ENCODE assay signal across 15 cellular contexts in the genomic region with DNA sequence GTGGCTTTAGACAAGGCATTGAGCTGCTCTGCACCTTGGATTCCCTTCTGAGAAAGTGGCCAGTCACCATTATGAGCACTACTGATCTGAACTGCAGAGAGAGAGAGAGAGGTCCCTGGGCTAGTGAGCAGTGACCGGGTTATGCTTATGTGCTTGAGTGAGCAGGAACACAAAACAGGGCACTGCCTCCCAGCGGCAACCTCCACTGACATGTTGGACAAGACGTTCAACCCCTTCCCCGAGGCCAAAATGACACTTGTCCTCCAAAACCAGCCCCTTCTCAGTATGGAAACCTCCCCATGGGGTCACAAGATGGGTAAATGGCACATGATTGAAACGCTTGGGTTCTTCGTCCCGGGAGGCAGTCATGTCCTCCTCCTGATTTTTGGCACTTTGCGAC.
DNase-seq lines count a peak whose midpoint lies in the region; TF ChIP-seq lines count a peak whose summit lies in the region.
"Had no signal": no experiment of that assay in that cellular context is flagged by ENCODE, and none has a peak within 500 bp of the region (broad histone marks: within the 10 kb centered on the region; RNA-seq: fewer than 3 reads in every experiment).

No MANE protein-coding gene starts in this region.

- TF ChIP-seq CTCF in 22Rv1 (IDR thresholded peaks at IDR 0.05) (peak; percentile 22), coronary artery (IDR thresholded peaks at IDR 0.05) (no peak), neural crest cell (conservative IDR thresholded peaks at IDR 0.05) (no peak), MCF 10A (IDR thresholded peaks at IDR 0.05; ENCODE audit: unreplicated experiment) (no peak)

- H3K27me3 ChIP-seq in effector memory CD4-positive, alpha-beta T cell (replicated peaks; ENCODE audit: control insufficient read depth, insufficient read depth, low read length, poor library complexity, severe bottlenecking), result peaks cover 4% of the 10 kb centered on the region

- H3K4me3 ChIP-seq in coronary artery, result no peak overlapping the region
- no peak overlapping the region for H3K4me3 ChIP-seq in effector memory CD4-positive, alpha-beta T cell (ENCODE audit: insufficient read depth, low read depth, low read length, poor library complexity, severe bottlenecking)
- H3K4me3 ChIP-seq: HAP-1 had no signal

- intact Hi-C loops in MCF 10A (cut with micrococcal nuclease), result no loop called here

- H3K27ac Mint-ChIP-seq in neural crest cell (ENCODE audit: unreplicated experiment) (peak overlapping the region; percentile 82), MCF 10A (ENCODE audit: low read depth, unreplicated experiment) (no peak overlapping the region)
- H3K27ac Mint-ChIP-seq: CD8-positive, alpha-beta T cell had no signal

- no peaks in the 10 kb centered on the region for H3K9me3 ChIP-seq in effector memory CD4-positive, alpha-beta T cell (ENCODE audit: control insufficient read depth, low read length)
- H3K9me3 ChIP-seq: HAP-1 had no signal

- H3K27ac ChIP-seq in 22Rv1 (peak overlapping the region; percentile 57), coronary artery (no peak overlapping the region)
- no peak overlapping the region for H3K27ac ChIP-seq in effector memory CD4-positive, alpha-beta T cell (ENCODE audit: insufficient read depth, low read length, poor library complexity, severe bottlenecking)

- DNase-seq in Caki2 (ENCODE audit: low read depth) (peak; percentile 34), coronary artery (ENCODE audit: low spot score) (peak; percentile 66), neural crest cell (ENCODE audit: low read depth, low spot score) (no peak), MCF 10A (ENCODE audit: unreplicated experiment) (no peak), HK-2 (ENCODE audit: unreplicated experiment) (no peak)
- DNase-seq in effector memory CD4-positive, alpha-beta T cell, result no peak
- DNase-seq in activated T-cell treated with anti-CD3 and anti-CD28 coated beads, Interleukin-2, amount 50 U/mL, for 48 hours, result no peak
- DNase-seq: ACHN; CD8-positive, alpha-beta T cell; COR-L47; DND-41; GDM1 had no signal

- no peaks in the 10 kb centered on the region for H3K4me1 Mint-ChIP-seq in neural crest cell
- H3K4me1 Mint-ChIP-seq in MCF 10A (ENCODE audit: insufficient read depth, unreplicated experiment), result no peaks in the 10 kb centered on the region

- no TSS peak for BruUV-seq in MCF 10A (replicated peaks; lab: Mats Ljungman, UMichigan)

- no peak overlapping the region for H3K4me3 Mint-ChIP-seq in neural crest cell
- no peak overlapping the region for H3K4me3 Mint-ChIP-seq in MCF 10A (ENCODE audit: unreplicated experiment)
- H3K4me3 Mint-ChIP-seq: CD14-positive monocyte; CD8-positive, alpha-beta T cell had no signal

- H3K27me3 Mint-ChIP-seq in neural crest cell (ENCODE audit: low read depth) (no peaks in the 10 kb centered on the region), MCF 10A (ENCODE audit: insufficient read depth, unreplicated experiment) (peaks cover 86% of the 10 kb centered on the region)

- CTCF ChIA-PET in MCF 10A (lab: Yijun Ruan, JAX), result interaction anchor here (0.6 kb wide), 1 partner anchor 64 kb away, joined by 3 read pairs; no protein-coding TSS in a partner anchor

- in situ Hi-C loops in Caki2 (cut with HindIII; ENCODE audit: low pct_unique_long_range_greater_than_20kb, low sequenced_read_pairs), result no loop called here

- H3K36me3 ChIP-seq in effector memory CD4-positive, alpha-beta T cell (ENCODE audit: control insufficient read depth, insufficient read depth, low read length), result no peaks in the 10 kb centered on the region
- H3K36me3 ChIP-seq: HAP-1 had no signal

- no peaks in the 10 kb centered on the region for H3K4me1 ChIP-seq in effector memory CD4-positive, alpha-beta T cell (ENCODE audit: control insufficient read depth, insufficient read depth, low read length, poor library complexity, severe bottlenecking)
- H3K4me1 ChIP-seq: HAP-1 had no signal

- POLR2A ChIA-PET in MCF 10A (lab: Yijun Ruan, JAX), result no interaction called here

- H3K9me3 Mint-ChIP-seq in neural crest cell, result no peaks in the 10 kb centered on the region
- H3K9me3 Mint-ChIP-seq in MCF 10A (ENCODE audit: unreplicated experiment), result no peaks in the 10 kb centered on the region
- H3K9me3 Mint-ChIP-seq: CD14-positive monocyte; CD8-positive, alpha-beta T cell had no signal

- H3K36me3 Mint-ChIP-seq in neural crest cell (ENCODE audit: low read depth) (no peaks in the 10 kb centered on the region), MCF 10A (ENCODE audit: insufficient read depth, unreplicated experiment) (no peaks in the 10 kb centered on the region)
- H3K36me3 Mint-ChIP-seq: CD14-positive monocyte; CD8-positive, alpha-beta T cell had no signal

Comparison
In these comparisons a context has a peak if more than half of its experiments do, and no peak if none do; other contexts are left out.
1. DNase-seq: peak in Caki2 (single experiment) and coronary artery (single experiment); none in neural crest cell (single experiment), effector memory CD4-positive, alpha-beta T cell (0 of 3), MCF 10A (single experiment), HK-2 (single experiment) and activated T-cell treated with anti-CD3 and anti-CD28 coated beads, Interleukin-2, amount 50 U/mL, for 48 hours (0 of 2).